24 cellular contexts compared by ENCODE assay signal in the genomic region with DNA sequence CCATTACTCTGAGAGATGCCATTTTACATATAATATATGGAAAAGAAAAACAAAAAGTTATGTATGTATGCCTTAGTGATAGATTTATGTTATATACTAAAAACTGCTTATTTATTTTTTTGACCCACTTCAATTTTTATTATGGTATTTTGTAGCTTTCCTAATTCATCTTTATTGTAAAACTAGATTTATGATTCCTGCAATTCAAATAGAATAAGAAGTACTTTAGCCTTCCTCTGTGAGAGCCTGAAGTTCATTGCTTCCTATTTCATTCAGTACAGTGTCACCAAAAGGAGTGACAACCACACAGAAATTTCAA.
"Had no signal": no experiment of that assay in that cellular context is flagged by ENCODE, and none has a peak within 500 bp of the region (broad histone marks: within the 10 kb centered on the region; RNA-seq: fewer than 3 reads in every experiment).

No MANE protein-coding gene starts in this region.

- DNase-seq: activated B cell treated with CpG ODN at 0.5 μM for 24 hours; activated CD4-positive, alpha-beta T cell treated with anti-CD3 and anti-CD28 coated beads for 36 hours; activated CD4-positive, alpha-beta T cell treated with anti-CD3 and anti-CD28 coated beads, Interleukin-2, amount 50 U/mL, for 4 hours; activated CD8-positive, alpha-beta memory T cell treated with anti-CD3 and anti-CD28 coated beads for 24 hours; activated CD8-positive, alpha-beta memory T cell treated with anti-CD3 and anti-CD28 coated beads, Interleukin-2, amount 50 U/mL, for 4 hours; activated T-cell treated with anti-CD3 and anti-CD28 coated beads, Interleukin-2, amount 50 U/mL, for 24 hours; aorta; brain microvascular endothelial cell; effector memory CD8-positive, alpha-beta T cell; head of caudate nucleus; nucleus accumbens; sigmoid colon; stimulated activated CD4-positive, alpha-beta T cell treated with anti-CD3 and anti-CD28 coated beads, Interleukin-4, amount 100 ng/mL, for 1 hour; stimulated activated naive CD4-positive, alpha-beta T cell treated with Interleukin-2 at 50 U/mL for 16 hours; T1000 had no signal

- H3K4me3 ChIP-seq: esophagus muscularis mucosa, gastroesophageal sphincter, sigmoid colon, thoracic aorta had no signal

- H3K9me3 ChIP-seq: esophagus muscularis mucosa, gastroesophageal sphincter, sigmoid colon, thoracic aorta had no signal

- H3K4me1 Mint-ChIP-seq: activated B cell treated with CpG ODN at 0.5 μM for 24 hours; activated CD4-positive, alpha-beta T cell treated with anti-CD3 and anti-CD28 coated beads for 36 hours; activated T-helper 17 cell treated with anti-CD3 and anti-CD28 coated beads, Interleukin-2, amount 50 U/mL, for 72 hours had no signal

- H3K9me3 Mint-ChIP-seq: activated B cell treated with CpG ODN at 0.5 μM for 24 hours; activated T-cell treated with anti-CD3 and anti-CD28 coated beads, Interleukin-2, amount 50 U/mL, for 24 hours; activated T-helper 17 cell treated with anti-CD3 and anti-CD28 coated beads, Interleukin-2, amount 50 U/mL, for 72 hours; central memory CD8-positive, alpha-beta T cell; effector memory CD8-positive, alpha-beta T cell had no signal

- H3K27ac Mint-ChIP-seq: activated B cell treated with CpG ODN at 0.5 μM for 24 hours; activated CD4-positive, alpha-beta T cell treated with anti-CD3 and anti-CD28 coated beads for 36 hours; activated naive CD4-positive, alpha-beta T cell treated with anti-CD3 and anti-CD28 coated beads, Interleukin-2, amount 50 U/mL, for 72 hours; activated T-cell treated with anti-CD3 and anti-CD28 coated beads, Interleukin-2, amount 50 U/mL, for 24 hours; activated T-helper 17 cell treated with anti-CD3 and anti-CD28 coated beads, Interleukin-2, amount 50 U/mL, for 72 hours; T-helper 1 cell treated with Interleukin-12 subunit alpha and Interleukin-12 subunit beta and Interleukin-4 antibody, amounts not matched to agents 30 μg/mL and 1 μg/mL, for 36 hours had no signal

- FAIRE-seq: colon, keratinocyte had no signal

- ATAC-seq: activated CD4-positive, alpha-beta T cell treated with anti-CD3 and anti-CD28 coated beads for 36 hours; activated naive CD4-positive, alpha-beta T cell treated with anti-CD3 and anti-CD28 coated beads, Interleukin-2, amount 50 U/mL, for 72 hours; activated T-helper 17 cell treated with anti-CD3 and anti-CD28 coated beads, Interleukin-2, amount 50 U/mL, for 72 hours; effector memory CD8-positive, alpha-beta T cell; gastroesophageal sphincter had no signal

- H3K36me3 ChIP-seq: brain microvascular endothelial cell had no signal

- H3K27ac ChIP-seq: thoracic aorta had no signal

- H3K27me3 Mint-ChIP-seq: activated B cell treated with CpG ODN at 0.5 μM for 24 hours; activated CD4-positive, alpha-beta T cell treated with anti-CD3 and anti-CD28 coated beads for 36 hours; activated T-cell treated with anti-CD3 and anti-CD28 coated beads, Interleukin-2, amount 50 U/mL, for 24 hours; activated T-helper 17 cell treated with anti-CD3 and anti-CD28 coated beads, Interleukin-2, amount 50 U/mL, for 72 hours; central memory CD8-positive, alpha-beta T cell; effector memory CD8-positive, alpha-beta T cell had no signal

- H3K27me3 ChIP-seq: brain microvascular endothelial cell, esophagus muscularis mucosa, gastroesophageal sphincter, sigmoid colon had no signal

- H3K4me3 Mint-ChIP-seq: activated B cell treated with CpG ODN at 0.5 μM for 24 hours; activated CD4-positive, alpha-beta T cell treated with anti-CD3 and anti-CD28 coated beads for 36 hours; activated T-cell treated with anti-CD3 and anti-CD28 coated beads, Interleukin-2, amount 50 U/mL, for 24 hours; activated T-helper 17 cell treated with anti-CD3 and anti-CD28 coated beads, Interleukin-2, amount 50 U/mL, for 72 hours; central memory CD8-positive, alpha-beta T cell; effector memory CD8-positive, alpha-beta T cell; T-helper 1 cell treated with Interleukin-12 subunit alpha and Interleukin-12 subunit beta and Interleukin-4 antibody, amounts not matched to agents 30 μg/mL and 1 μg/mL, for 36 hours had no signal
